ENCODE assay signal across 8 cellular contexts in the genomic region with DNA sequence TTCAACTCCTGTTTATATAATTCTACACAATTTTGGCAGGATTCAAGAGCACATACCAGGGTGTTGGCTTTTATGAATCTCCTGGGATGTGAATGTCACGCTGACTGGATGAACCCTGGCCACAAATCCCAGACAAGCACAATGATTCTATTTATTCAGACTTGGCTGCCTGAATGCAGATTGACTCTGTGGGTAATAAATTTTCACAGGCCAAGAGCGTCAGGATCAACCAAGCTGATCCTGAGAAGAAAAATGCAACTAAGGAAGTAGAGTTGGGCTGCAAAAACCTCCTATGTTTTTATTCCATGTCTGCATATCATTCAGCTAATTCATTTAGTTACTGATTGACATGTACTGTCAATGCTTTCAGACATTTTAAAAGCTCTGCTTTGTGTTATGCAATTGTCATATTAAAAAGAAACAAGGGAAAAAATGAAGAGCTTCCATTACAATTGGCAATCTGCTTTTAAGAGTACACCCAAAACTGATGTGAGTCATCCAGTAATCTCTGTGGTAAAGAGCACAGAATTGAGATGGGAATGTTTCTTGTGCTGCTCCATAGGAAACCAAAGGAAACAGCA.
DNase-seq lines count a peak whose midpoint lies in the region; ATAC-seq and TF ChIP-seq lines count a peak whose summit lies in the region.

No MANE protein-coding gene starts in this region.

- TF ChIP-seq RAD21 in neural cell (conservative IDR thresholded peaks at IDR 0.05): no peak

- no peaks in the 10 kb centered on the region for H3K79me2 ChIP-seq in neural cell (replicated peaks; ENCODE audit: insufficient read depth, low read length)

- ATAC-seq in HG03342 (IDR thresholded peaks at IDR 0.05; ENCODE audit: unreplicated experiment): no peak
- no peak for ATAC-seq in stimulated activated naive CD8-positive, alpha-beta T cell treated with anti-CD3 and anti-CD28 coated beads, Interleukin-15, amount 100 ng/mL, for 72 hours
- no peak for ATAC-seq in GM21528 (IDR thresholded peaks at IDR 0.05; ENCODE audit: low FRiP score, unreplicated experiment)

- no peak overlapping the region for H3K27ac ChIP-seq in neural cell (ENCODE audit: low read length)

- H3K9me2 ChIP-seq in neural cell (ENCODE audit: insufficient read depth, low read length): no peaks in the 10 kb centered on the region

- H3K27me3 ChIP-seq in neural cell (ENCODE audit: insufficient read depth, low read depth, low read length): no peaks in the 10 kb centered on the region

- peaks cover 2% of the 10 kb centered on the region for H3F3A ChIP-seq in neural cell (ENCODE audit: insufficient read depth, low read length, poor library complexity, severe bottlenecking)

- H3K9ac ChIP-seq in neural cell (ENCODE audit: low read length): no peak overlapping the region

- peak; percentile 67 for TF ChIP-seq EP300 in neural cell (conservative IDR thresholded peaks at IDR 0.05; ENCODE audit: poor library complexity, severe bottlenecking)

- H3K9me3 ChIP-seq in neural cell (ENCODE audit: low read length): no peaks in the 10 kb centered on the region

- no peak overlapping the region for H3K4me3 Mint-ChIP-seq in stimulated activated naive CD8-positive, alpha-beta T cell treated with anti-CD3 and anti-CD28 coated beads, Interleukin-15, amount 100 ng/mL, for 72 hours

- no peaks in the 10 kb centered on the region for H4K20me1 ChIP-seq in neural cell (ENCODE audit: insufficient read depth)

- in situ Hi-C loops in Caki2 (cut with HindIII; ENCODE audit: low pct_unique_long_range_greater_than_20kb, low sequenced_read_pairs): no loop called here

- TF ChIP-seq CTCF in neural cell (IDR thresholded peaks at IDR 0.05; ENCODE audit: poor library complexity, severe bottlenecking): no peak

- DNase-seq in Caki2 (ENCODE audit: low read depth) (peak; percentile 97), NCI-H2171 (lab: John Stamatoyannopoulos, UW) (peak; percentile 2), epidermal melanocyte (ENCODE audit: insufficient read length, low spot score) (peak; percentile 86)
- DNase-seq in stimulated activated CD8-positive, alpha-beta memory T cell treated with anti-CD3 and anti-CD28 coated beads, Interleukin-4, amount 100 ng/mL, for 48 hours: no peak
- no peak for DNase-seq in stimulated activated naive CD8-positive, alpha-beta T cell treated with anti-CD3 and anti-CD28 coated beads, Interleukin-15, amount 100 ng/mL, for 72 hours

- H3K9me3 Mint-ChIP-seq in stimulated activated naive CD8-positive, alpha-beta T cell treated with anti-CD3 and anti-CD28 coated beads, Interleukin-15, amount 100 ng/mL, for 72 hours: peaks cover 18 to 20% of the 10 kb centered on the region in 2 donors

- H3K36me3 ChIP-seq in neural cell (ENCODE audit: insufficient read depth, low read length): no peaks in the 10 kb centered on the region

- no peak overlapping the region for H3K27ac Mint-ChIP-seq in stimulated activated naive CD8-positive, alpha-beta T cell treated with anti-CD3 and anti-CD28 coated beads, Interleukin-15, amount 100 ng/mL, for 72 hours

- no peak overlapping the region for H3K4me2 ChIP-seq in neural cell (ENCODE audit: low read length)

- no peaks in the 10 kb centered on the region for H3K4me1 Mint-ChIP-seq in stimulated activated naive CD8-positive, alpha-beta T cell treated with anti-CD3 and anti-CD28 coated beads, Interleukin-15, amount 100 ng/mL, for 72 hours

- no peak overlapping the region for H2AFZ ChIP-seq in neural cell (ENCODE audit: low read depth, low read length)

- no peak overlapping the region for H3K4me3 ChIP-seq in neural cell (ENCODE audit: low read length)

- peaks cover 6% of the 10 kb centered on the region for H3K27me3 Mint-ChIP-seq in stimulated activated naive CD8-positive, alpha-beta T cell treated with anti-CD3 and anti-CD28 coated beads, Interleukin-15, amount 100 ng/mL, for 72 hours

TF ChIP-seq in neural cell, 6 proteins besides CTCF, POLR2A, EP300 and RAD21:
- TF ChIP-seq SMC3 (conservative IDR thresholded peaks at IDR 0.05; ENCODE audit: poor library complexity): no peak
- peak; percentile 63 for TF ChIP-seq POLR2AphosphoS5 (IDR thresholded peaks at IDR 0.05)
TF ChIP-seq in neural cell: peak in this region for 1.

Comparison
In these comparisons a context has a peak if more than half of its experiments do, and no peak if none do; other contexts are left out.
1. DNase-seq: peak in Caki2 (single experiment), NCI-H2171 (single experiment) and epidermal melanocyte (single experiment); none in stimulated activated CD8-positive, alpha-beta memory T cell treated with anti-CD3 and anti-CD28 coated beads, Interleukin-4, amount 100 ng/mL, for 48 hours (single experiment) and stimulated activated naive CD8-positive, alpha-beta T cell treated with anti-CD3 and anti-CD28 coated beads, Interleukin-15, amount 100 ng/mL, for 72 hours (0 of 2).